Comparison of ENCODE assay signal across 1 cellular context in the genomic region with DNA sequence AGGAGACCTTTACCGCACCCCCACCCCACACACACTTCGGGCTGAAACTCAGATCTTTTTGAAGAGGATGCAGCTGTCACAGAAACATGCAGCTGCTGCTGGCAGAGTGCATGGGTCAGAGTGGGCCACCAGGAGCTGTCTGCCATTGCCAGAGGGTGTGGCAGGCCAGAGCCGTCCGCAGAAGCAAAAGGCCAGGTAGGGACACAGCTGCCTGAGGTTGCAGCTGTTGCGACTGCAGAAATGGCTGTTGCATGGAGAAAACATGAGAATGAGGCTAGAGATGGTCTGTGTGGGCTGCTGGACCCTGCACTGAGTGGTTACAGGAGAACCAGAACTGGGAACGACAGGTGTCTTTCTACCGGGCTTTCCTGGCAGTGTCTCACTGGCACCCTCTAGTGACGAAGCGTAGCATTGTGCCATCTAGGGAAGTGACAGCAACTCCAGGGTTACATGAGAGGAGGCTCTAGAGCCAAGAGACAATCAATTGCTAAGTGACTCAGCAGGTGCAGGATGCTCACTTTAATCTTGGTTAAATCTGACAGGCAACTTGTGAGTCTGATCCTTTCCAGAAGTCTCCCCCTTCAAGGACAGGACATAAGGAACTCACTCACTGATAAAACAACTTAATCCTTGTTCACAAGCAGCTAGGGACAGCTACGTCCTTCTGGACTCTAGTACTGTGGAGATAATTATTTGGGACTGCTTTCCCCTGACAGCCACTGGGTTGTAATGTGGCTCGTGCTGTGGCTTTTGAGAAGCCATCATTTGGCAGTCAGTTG.
TF ChIP-seq lines count a peak whose summit lies in the region.

No MANE protein-coding gene starts in this region.

TF ChIP-seq in HCT116, 20 proteins besides CTCF, POLR2A, EP300 and RAD21:
- TF ChIP-seq YY1 (IDR thresholded peaks at IDR 0.05; ENCODE audit: extremely low read depth, insufficient replicate concordance, low read depth, low read length) = peak; percentile 41
- peak; percentile 9; the same call in 1 of the 2 replicates for TF ChIP-seq FOSL1 (IDR thresholded peaks at IDR 0.05; ENCODE audit: low read depth)
- TF ChIP-seq, protein P1, sequence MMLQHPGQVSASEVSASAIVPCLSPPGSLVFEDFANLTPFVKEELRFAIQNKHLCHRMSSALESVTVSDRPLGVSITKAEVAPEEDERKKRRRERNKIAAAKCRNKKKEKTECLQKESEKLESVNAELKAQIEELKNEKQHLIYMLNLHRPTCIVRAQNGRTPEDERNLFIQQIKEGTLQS (IDR thresholded peaks at IDR 0.05) = no peak
- peak; percentile 30; the same call in 1 of the 2 replicates for TF ChIP-seq POLR2AphosphoS5 (IDR thresholded peaks at IDR 0.05; ENCODE audit: low read depth, low read length)
- TF ChIP-seq TCF7L2 (IDR thresholded peaks at IDR 0.05; ENCODE audit: borderline replicate concordance, extremely low read depth, insufficient read depth, insufficient read length) = peak; percentile 42
- no peak for TF ChIP-seq EGR1 (IDR thresholded peaks at IDR 0.05; ENCODE audit: low read depth)
- peak; percentile 61; the same call in 1 of the 2 replicates for TF ChIP-seq CBX3 (IDR thresholded peaks at IDR 0.05; ENCODE audit: low read depth)
TF ChIP-seq in HCT116: peak in this region for 5.
